Comparison of ENCODE assay signal across 21 cellular contexts in the genomic region with DNA sequence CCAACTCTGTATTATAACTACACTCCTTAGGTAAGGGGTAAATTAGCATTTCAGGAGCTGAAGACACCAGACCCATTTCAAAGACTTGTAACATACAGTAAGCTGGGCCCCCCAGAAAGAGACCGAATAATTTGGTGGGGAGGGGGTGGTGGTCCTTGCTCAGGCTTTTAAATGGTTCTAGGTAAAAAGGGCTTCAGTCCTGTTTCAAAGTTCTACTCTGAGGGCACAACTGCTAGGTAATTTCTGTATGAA.
"Had no signal": no experiment of that assay in that cellular context is flagged by ENCODE, and none has a peak within 500 bp of the region (broad histone marks: within the 10 kb centered on the region; RNA-seq: fewer than 3 reads in every experiment).

No MANE protein-coding gene starts in this region.

- H3K27ac Mint-ChIP-seq: memory B cell, type B pancreatic cell had no signal

- DNase-seq: activated CD4-positive, alpha-beta T cell treated with anti-CD3 and anti-CD28 coated beads, Interleukin-2, amount 50 U/mL, for 1 hour; activated CD8-positive, alpha-beta memory T cell treated with anti-CD3 and anti-CD28 coated beads for 24 hours; activated naive CD4-positive, alpha-beta T cell; heart right ventricle; immature natural killer cell; kidney glomerular epithelial cell; left ventricle myocardium superior; ovary; psoas muscle; right cardiac atrium; stimulated activated CD4-positive, alpha-beta T cell treated with anti-CD3 and anti-CD28 coated beads, Interleukin-2, amount 100 ng/mL, for 24 hours; stomach; T-helper 1 cell; T1000; testis had no signal

- H3K27ac ChIP-seq: ascending aorta, coronary artery, gastroesophageal sphincter, heart right ventricle, ovary, psoas muscle, stomach, testis had no signal

- H3K4me1 Mint-ChIP-seq: immature natural killer cell had no signal

- H3K4me1 ChIP-seq: ascending aorta, gastroesophageal sphincter, psoas muscle, stomach, testis had no signal

- H3K27me3 ChIP-seq: ascending aorta, gastroesophageal sphincter, heart right ventricle, ovary, stomach, testis had no signal

- H3K36me3 ChIP-seq: ascending aorta, gastroesophageal sphincter, heart right ventricle, ovary, stomach had no signal

- H3K9me3 ChIP-seq: ascending aorta, gastroesophageal sphincter, heart right ventricle, ovary, psoas muscle, stomach, testis had no signal

- H3K27me3 Mint-ChIP-seq: memory B cell, type B pancreatic cell had no signal

- H3K4me3 Mint-ChIP-seq: immature natural killer cell, memory B cell, type B pancreatic cell had no signal

- H3K36me3 Mint-ChIP-seq: immature natural killer cell, memory B cell had no signal

- ATAC-seq: activated CD4-positive, CD25-positive, alpha-beta regulatory T cell treated with anti-CD3 and anti-CD28 coated beads, Interleukin-2, amount 50 U/mL, for 24 hours; gastroesophageal sphincter; heart right ventricle; left ventricle myocardium superior; psoas muscle; right cardiac atrium had no signal

- H3K4me3 ChIP-seq: ascending aorta, coronary artery, gastroesophageal sphincter, heart right ventricle, ovary, psoas muscle, stomach, testis had no signal
